ENCODE assay signal across 26 cellular contexts in the genomic region with DNA sequence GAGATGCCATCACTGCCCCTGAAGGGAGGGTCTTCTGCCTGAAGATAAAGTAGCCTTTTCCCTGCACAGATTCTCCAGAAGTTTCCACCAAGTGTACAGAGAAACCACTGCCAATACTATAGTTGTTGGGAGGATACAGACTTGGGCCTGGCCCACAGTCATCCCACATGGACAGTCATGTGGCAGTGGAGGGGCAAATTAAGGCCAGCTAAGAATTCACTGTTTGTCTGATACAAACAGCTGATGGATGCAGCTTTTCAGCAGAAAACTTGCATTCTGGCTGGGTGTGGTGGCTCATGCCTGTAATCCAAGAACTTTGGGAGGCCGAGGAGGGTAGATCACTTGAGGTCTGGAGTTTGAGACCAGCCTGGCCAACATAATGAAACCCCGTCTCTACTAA.
"Had no signal": no experiment of that assay in that cellular context is flagged by ENCODE, and none has a peak within 500 bp of the region (broad histone marks: within the 10 kb centered on the region; RNA-seq: fewer than 3 reads in every experiment).

No MANE protein-coding gene starts in this region.

- H3K27ac ChIP-seq: ascending aorta, brain microvascular endothelial cell, foreskin keratinocyte, gastroesophageal sphincter had no signal

- H3K9me3 ChIP-seq: ascending aorta, gastroesophageal sphincter had no signal

- ATAC-seq: activated naive CD4-positive, alpha-beta T cell treated with anti-CD3 and anti-CD28 coated beads, Interleukin-2, amount 50 U/mL, for 72 hours; activated T-cell treated with anti-CD3 and anti-CD28 coated beads, Interleukin-2, amount 50 U/mL, for 72 hours; esophagus mucosa; foreskin keratinocyte; gastroesophageal sphincter; T-helper 17 cell; WTC11 had no signal

- H3K4me1 ChIP-seq: ascending aorta, foreskin keratinocyte, gastroesophageal sphincter had no signal

- H3K27me3 ChIP-seq: ascending aorta, brain microvascular endothelial cell, dorsolateral prefrontal cortex, gastroesophageal sphincter had no signal

- H3K4me1 Mint-ChIP-seq: activated naive CD4-positive, alpha-beta T cell treated with anti-CD3 and anti-CD28 coated beads, Interleukin-2, amount 10 ng/mL, durations not matched to agents 7 days and 5 days had no signal

- H3K27me3 Mint-ChIP-seq: activated T-cell treated with anti-CD3 and anti-CD28 coated beads, Interleukin-2, amount 50 U/mL, for 24 hours had no signal

- DNase-seq: activated CD4-positive, alpha-beta memory T cell treated with anti-CD3 and anti-CD28 coated beads, Interleukin-2, amount 10 ng/mL, durations not matched to agents 7 days and 5 days; activated CD4-positive, alpha-beta T cell treated with anti-CD3 and anti-CD28 coated beads for 1 hour; activated CD4-positive, alpha-beta T cell treated with anti-CD3 and anti-CD28 coated beads for 4 hours; activated CD4-positive, alpha-beta T cell treated with anti-CD3 and anti-CD28 coated beads, Interleukin-2, amount 10 ng/mL, durations not matched to agents 7 days and 5 days; activated CD4-positive, alpha-beta T cell treated with anti-CD3 and anti-CD28 coated beads, Interleukin-2, amount 50 U/mL, for 4 hours; activated CD8-positive, alpha-beta memory T cell treated with anti-CD3 and anti-CD28 coated beads, Interleukin-2, amount 50 U/mL, for 48 hours; activated gamma-delta T cell; activated naive CD4-positive, alpha-beta T cell; activated naive CD4-positive, alpha-beta T cell treated with anti-CD3 and anti-CD28 coated beads, Interleukin-2, amount 10 ng/mL, durations not matched to agents 7 days and 5 days; activated naive CD8-positive, alpha-beta T cell treated with anti-CD3 and anti-CD28 coated beads, Interleukin-2, amount 10 ng/mL, durations not matched to agents 7 days and 5 days; activated T-cell treated with anti-CD3 and anti-CD28 coated beads for 4 hours; activated T-cell treated with anti-CD3 and anti-CD28 coated beads, Interleukin-2, amount 50 U/mL, for 24 hours; activated T-cell treated with anti-CD3 and anti-CD28 coated beads, Interleukin-2, amount 50 U/mL, for 72 hours; brain microvascular endothelial cell; dorsolateral prefrontal cortex; effector memory CD4-positive, alpha-beta T cell; endodermal cell; foreskin keratinocyte; head of caudate nucleus; T-helper 1 cell; T-helper 17 cell had no signal

- H3K9me3 Mint-ChIP-seq: activated CD4-positive, alpha-beta memory T cell treated with anti-CD3 and anti-CD28 coated beads, Interleukin-2, amount 10 ng/mL, durations not matched to agents 7 days and 5 days; activated CD4-positive, alpha-beta T cell treated with anti-CD3 and anti-CD28 coated beads, Interleukin-2, amount 10 ng/mL, durations not matched to agents 7 days and 5 days; activated naive CD4-positive, alpha-beta T cell treated with anti-CD3 and anti-CD28 coated beads, Interleukin-2, amount 10 ng/mL, durations not matched to agents 7 days and 5 days; activated naive CD4-positive, alpha-beta T cell treated with anti-CD3 and anti-CD28 coated beads, Interleukin-2, amount 50 U/mL, for 72 hours; activated naive CD8-positive, alpha-beta T cell treated with anti-CD3 and anti-CD28 coated beads, Interleukin-2, amount 10 ng/mL, durations not matched to agents 7 days and 5 days; activated T-cell treated with anti-CD3 and anti-CD28 coated beads, Interleukin-2, amount 50 U/mL, for 24 hours; activated T-cell treated with anti-CD3 and anti-CD28 coated beads, Interleukin-2, amount 50 U/mL, for 72 hours; endodermal cell; WTC11 had no signal

- H3K36me3 Mint-ChIP-seq: activated naive CD4-positive, alpha-beta T cell treated with anti-CD3 and anti-CD28 coated beads, Interleukin-2, amount 10 ng/mL, durations not matched to agents 7 days and 5 days; activated naive CD4-positive, alpha-beta T cell treated with anti-CD3 and anti-CD28 coated beads, Interleukin-2, amount 50 U/mL, for 72 hours; activated naive CD8-positive, alpha-beta T cell treated with anti-CD3 and anti-CD28 coated beads, Interleukin-2, amount 10 ng/mL, durations not matched to agents 7 days and 5 days; WTC11 had no signal

- H3K36me3 ChIP-seq: ascending aorta, brain microvascular endothelial cell, gastroesophageal sphincter had no signal

- H3K4me3 Mint-ChIP-seq: activated CD4-positive, alpha-beta memory T cell treated with anti-CD3 and anti-CD28 coated beads, Interleukin-2, amount 10 ng/mL, durations not matched to agents 7 days and 5 days; activated CD4-positive, alpha-beta T cell treated with anti-CD3 and anti-CD28 coated beads, Interleukin-2, amount 10 ng/mL, durations not matched to agents 7 days and 5 days; activated naive CD4-positive, alpha-beta T cell treated with anti-CD3 and anti-CD28 coated beads, Interleukin-2, amount 10 ng/mL, durations not matched to agents 7 days and 5 days; activated naive CD8-positive, alpha-beta T cell treated with anti-CD3 and anti-CD28 coated beads, Interleukin-2, amount 10 ng/mL, durations not matched to agents 7 days and 5 days; activated T-cell treated with anti-CD3 and anti-CD28 coated beads, Interleukin-2, amount 50 U/mL, for 24 hours; activated T-cell treated with anti-CD3 and anti-CD28 coated beads, Interleukin-2, amount 50 U/mL, for 72 hours; endodermal cell; T-helper 17 cell; WTC11 had no signal

- H3K4me3 ChIP-seq: ascending aorta, dorsolateral prefrontal cortex, gastroesophageal sphincter had no signal

- H3K27ac Mint-ChIP-seq: activated CD4-positive, alpha-beta memory T cell treated with anti-CD3 and anti-CD28 coated beads, Interleukin-2, amount 10 ng/mL, durations not matched to agents 7 days and 5 days; activated CD4-positive, alpha-beta T cell treated with anti-CD3 and anti-CD28 coated beads, Interleukin-2, amount 10 ng/mL, durations not matched to agents 7 days and 5 days; activated naive CD4-positive, alpha-beta T cell treated with anti-CD3 and anti-CD28 coated beads, Interleukin-2, amount 10 ng/mL, durations not matched to agents 7 days and 5 days; activated naive CD4-positive, alpha-beta T cell treated with anti-CD3 and anti-CD28 coated beads, Interleukin-2, amount 50 U/mL, for 72 hours; activated naive CD8-positive, alpha-beta T cell treated with anti-CD3 and anti-CD28 coated beads, Interleukin-2, amount 10 ng/mL, durations not matched to agents 7 days and 5 days; activated T-cell treated with anti-CD3 and anti-CD28 coated beads, Interleukin-2, amount 50 U/mL, for 24 hours; activated T-cell treated with anti-CD3 and anti-CD28 coated beads, Interleukin-2, amount 50 U/mL, for 72 hours; T-helper 17 cell; WTC11 had no signal
